In the genomic region with DNA sequence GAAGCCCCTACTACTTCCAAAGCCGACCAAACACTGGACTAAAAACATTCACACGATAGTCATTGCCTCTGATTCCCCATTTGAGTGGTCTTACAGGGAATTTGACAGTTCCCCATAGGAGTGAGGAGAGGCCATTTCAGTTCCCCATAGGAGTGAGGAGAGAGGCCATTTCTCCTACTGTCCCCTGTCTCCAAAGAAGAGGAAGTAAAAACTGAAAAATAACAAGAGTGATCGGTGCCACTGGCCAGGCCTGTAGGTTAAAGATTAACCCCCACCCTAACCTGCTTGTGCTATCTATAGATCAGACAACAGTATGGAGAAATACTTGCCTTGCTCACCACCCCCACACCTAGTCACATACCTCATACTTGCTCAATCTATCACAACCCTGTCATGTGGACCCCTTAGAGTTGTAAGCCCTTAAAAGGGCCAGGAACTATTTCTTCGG, we compare ENCODE assay signal across 1 cellular context.
A peak's percentile ranks its signal among the peaks of the same experiment; 100 is the strongest.
TF ChIP-seq lines count a peak whose summit lies in the region.

No MANE protein-coding gene starts in this region.

TF ChIP-seq in K562, 482 proteins besides CTCF, POLR2A, EP300 and RAD21 (continued from another document):
- TF ChIP-seq TCF3 (CRISPR knock-in tag; IDR thresholded peaks at IDR 0.05) (peak; percentile 65), LCOR (CRISPR knock-in tag; IDR thresholded peaks at IDR 0.05) (no peak), SMAD3 (CRISPR knock-in tag; conservative IDR thresholded peaks at IDR 0.05) (no peak), CAMTA2 (CRISPR knock-in tag; conservative IDR thresholded peaks at IDR 0.05) (no peak), NEUROD1 (IDR thresholded peaks at IDR 0.05; ENCODE audit: borderline replicate concordance, low read depth, low read length, partially characterized antibody) (no peak), AFF4 (CRISPR knock-in tag; IDR thresholded peaks at IDR 0.05) (no peak), IRF9 (tag; IDR thresholded peaks at IDR 0.05) (no peak)
TF ChIP-seq in K562: peak in this region for 31.
